Comparison of ENCODE assay signal across 17 cellular contexts in genomic region chr17:74821655-74822328, GRCh38. TPM values are rescaled to one million over a fixed set of nuclear protein-coding genes. Genes with fewer than 3 reads are reported as not detected.
DNase-seq lines count a peak whose midpoint lies in the region; ATAC-seq and TF ChIP-seq lines count a peak whose summit lies in the region.
"Had no signal": no experiment of that assay in that cellular context is flagged by ENCODE, and none has a peak within 500 bp of the region (broad histone marks: within the 10 kb centered on the region; RNA-seq: fewer than 3 reads in every experiment).

No MANE protein-coding gene starts in this region.

- peak overlapping the region; percentile 92 for H3K27ac ChIP-seq in caudate nucleus (ENCODE audit: low read depth, low read length)
- H3K27ac ChIP-seq in gastroesophageal sphincter = peak overlapping the region in 3 of 4 donors; percentile 57 to 67 (median 63)
- peak overlapping the region; percentile 63 to 96 (median 78) for H3K27ac ChIP-seq in tibial nerve
- H3K27ac ChIP-seq: HL-60, SJCRH30 had no signal

- H3K27me3 ChIP-seq in gastroesophageal sphincter (no peaks in the 10 kb centered on the region), tibial nerve (no peaks in the 10 kb centered on the region)
- H3K27me3 ChIP-seq: SJCRH30 had no signal

- no peak for TF ChIP-seq CTCF in gastroesophageal sphincter (IDR thresholded peaks at IDR 0.05)
- TF ChIP-seq CTCF in nephron progenitor cell (IDR thresholded peaks at IDR 0.05) = no peak
- no peak for TF ChIP-seq CTCF in tibial nerve (IDR thresholded peaks at IDR 0.05)

- H3K4me3 ChIP-seq in gastroesophageal sphincter (no peak overlapping the region), tibial nerve (no peak overlapping the region)
- H3K4me3 ChIP-seq: HAP-1, SJCRH30 had no signal

- H3K9me3 Mint-ChIP-seq in nephron progenitor cell = no peaks in the 10 kb centered on the region
- H3K9me3 Mint-ChIP-seq: CD8-positive, alpha-beta T cell had no signal

- H3K4me1 Mint-ChIP-seq in nephron progenitor cell = peaks cover 92% of the 10 kb centered on the region
- H3K4me1 Mint-ChIP-seq: B cell had no signal

- H3K4me1 ChIP-seq in gastroesophageal sphincter = peaks cover 0 to 33% (median 5%) of the 10 kb centered on the region in 3 donors
- H3K4me1 ChIP-seq in tibial nerve = peaks cover 0 to 48% (median 20%) of the 10 kb centered on the region in 4 donors
- H3K4me1 ChIP-seq: HAP-1, SJCRH30 had no signal

- peak overlapping the region; percentile 72 for H3K4me3 Mint-ChIP-seq in nephron progenitor cell
- H3K4me3 Mint-ChIP-seq: B cell; CD8-positive, alpha-beta T cell had no signal

- peaks cover 0 to 86% of the 10 kb centered on the region in 2 donors for H3K36me3 ChIP-seq in gastroesophageal sphincter
- H3K36me3 ChIP-seq in tibial nerve = peaks cover 0 to 57% (median 0%) of the 10 kb centered on the region in 3 donors
- H3K36me3 ChIP-seq: HAP-1, SJCRH30 had no signal

- ATAC-seq in gastroesophageal sphincter = no peak
- no peak for ATAC-seq in HG03045 (IDR thresholded peaks at IDR 0.05; ENCODE audit: unreplicated experiment)
- ATAC-seq: CD8-positive, alpha-beta T cell had no signal

- no peaks in the 10 kb centered on the region for H3K27me3 Mint-ChIP-seq in nephron progenitor cell (ENCODE audit: low read depth, poor library complexity)
- H3K27me3 Mint-ChIP-seq: B cell had no signal

- no peaks in the 10 kb centered on the region for H3K36me3 Mint-ChIP-seq in nephron progenitor cell (ENCODE audit: low read depth)

- no peak overlapping the region for H3K27ac Mint-ChIP-seq in nephron progenitor cell
- H3K27ac Mint-ChIP-seq: B cell; CD8-positive, alpha-beta T cell had no signal

- H3K9me3 ChIP-seq in gastroesophageal sphincter (no peaks in the 10 kb centered on the region), tibial nerve (no peaks in the 10 kb centered on the region)
- H3K9me3 ChIP-seq: HAP-1, SJCRH30 had no signal

- TF ChIP-seq POLR2A in gastroesophageal sphincter (IDR thresholded peaks at IDR 0.05) = no peak
- TF ChIP-seq POLR2A in tibial nerve (IDR thresholded peaks at IDR 0.05) = no peak

- DNase-seq in caudate nucleus (lab: John Stamatoyannopoulos, UW) = peak in 2 of 61 donors; percentile 37 to 57
- DNase-seq in nephron progenitor cell = no peak
- no peak for DNase-seq in tibial nerve (ENCODE audit: low spot score in 2 of 2)
- DNase-seq in CD1c-positive myeloid dendritic cell (ENCODE audit: extremely low spot score) = no peak
- no peak for DNase-seq in AG08395 (ENCODE audit: low spot score)
- DNase-seq: DMS79, NCI-H187 treated with DMSO at 0.1 percent for 48 hours, NCI-H774, RPMI8226, SJCRH30 had no signal

- TF ChIP-seq EP300 in gastroesophageal sphincter (IDR thresholded peaks at IDR 0.05) (no peak), tibial nerve (IDR thresholded peaks at IDR 0.05) (no peak)

- WGBS in gastroesophageal sphincter (ENCODE audit: low coverage in 1 of 2), 2 donors = 0 to 100% methylated on average over 1 of the region's 13 CpGs
- 43 to 47% methylated on average over 13 of the region's 13 CpGs for WGBS in tibial nerve, 2 donors

RNA-seq across cellular contexts. Expression of gene GRIN2C, which starts 37.9 kb away (rescaled TPM):
- total RNA-seq in gastroesophageal sphincter (1 to 10 TPM in 1 of 4 donors, under 1 TPM in 2, not detected in 1; 0.16 to 3.5 (median 0.42) TPM), tibial nerve (1 to 10 TPM in 1 of 4 donors, under 1 TPM in 3; 0.22 to 3.6 (median 0.50) TPM)
- total RNA-seq: B cell; CD8-positive, alpha-beta T cell; NCI-H460; SJCRH30 had no signal

RNA-seq across cellular contexts. Expression of gene NAT9, which starts 45.6 kb away (rescaled TPM):
- total RNA-seq in gastroesophageal sphincter (10 to 100 TPM; 21.7 to 34.7 (median 26.3) TPM), tibial nerve (10 to 100 TPM; 27.5 to 78.6 (median 43.2) TPM)

RNA-seq across cellular contexts. Expression of gene FDXR, which starts 51.0 kb away (rescaled TPM):
- total RNA-seq in gastroesophageal sphincter = 1 to 10 TPM; 3.6 to 7.8 (median 4.6) TPM
- total RNA-seq in tibial nerve = 10 to 100 TPM in 1 of 4 donors, 1 to 10 TPM in 3; 3.9 to 12.1 (median 8.8) TPM
